In the genomic region with DNA sequence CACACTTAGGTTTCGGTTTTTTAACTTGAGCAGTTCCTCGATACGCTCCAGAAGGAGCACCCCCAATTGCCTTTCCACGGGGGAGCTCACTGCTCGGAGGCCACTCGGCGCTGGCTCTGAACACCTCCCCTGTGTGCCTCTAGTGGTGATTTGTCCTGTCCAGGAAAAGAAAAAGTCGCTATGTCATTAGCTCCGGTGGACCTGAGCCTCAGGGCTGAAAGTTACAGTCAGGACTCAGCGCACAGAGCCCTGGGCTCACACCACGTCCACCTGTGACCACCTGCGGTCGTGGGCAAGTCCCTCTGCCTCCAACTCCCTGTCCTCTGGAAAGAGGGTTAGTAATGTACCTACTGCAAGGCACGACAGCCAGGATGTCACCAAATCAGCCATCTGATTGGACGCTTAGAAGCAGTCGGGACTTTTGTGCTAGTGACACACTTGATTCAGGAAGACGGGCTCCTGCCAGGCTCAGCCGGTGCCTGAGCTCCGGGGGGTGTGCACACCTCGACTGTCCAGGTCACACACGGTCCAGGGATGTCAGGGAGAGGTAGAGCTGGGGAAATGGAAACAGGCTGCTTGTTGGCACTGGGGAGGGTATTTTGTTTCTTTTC, we compare ENCODE assay signal across 1 cellular context.
TF ChIP-seq lines count a peak whose summit lies in the region.

No MANE protein-coding gene starts in this region.

TF ChIP-seq in IMR-90, 13 proteins besides CTCF, POLR2A, EP300 and RAD21:
- TF ChIP-seq BHLHE40 (IDR thresholded peaks at IDR 0.05; ENCODE audit: low read depth, low read length) (no peak), FOS (IDR thresholded peaks at IDR 0.05; ENCODE audit: low read depth, low read length) (no peak), MAZ (IDR thresholded peaks at IDR 0.05; ENCODE audit: borderline replicate concordance, low read depth, low read length) (no peak), RFX5 (IDR thresholded peaks at IDR 0.05; ENCODE audit: low read depth, low read length) (no peak), USF2 (IDR thresholded peaks at IDR 0.05; ENCODE audit: low read depth, low read length) (no peak), CHD1 (IDR thresholded peaks at IDR 0.05; ENCODE audit: low read depth, low read length) (no peak), RCOR1 (IDR thresholded peaks at IDR 0.05; ENCODE audit: insufficient replicate concordance, low read length) (no peak)
